Comparison of ENCODE assay signal across 18 cellular contexts in the genomic region with DNA sequence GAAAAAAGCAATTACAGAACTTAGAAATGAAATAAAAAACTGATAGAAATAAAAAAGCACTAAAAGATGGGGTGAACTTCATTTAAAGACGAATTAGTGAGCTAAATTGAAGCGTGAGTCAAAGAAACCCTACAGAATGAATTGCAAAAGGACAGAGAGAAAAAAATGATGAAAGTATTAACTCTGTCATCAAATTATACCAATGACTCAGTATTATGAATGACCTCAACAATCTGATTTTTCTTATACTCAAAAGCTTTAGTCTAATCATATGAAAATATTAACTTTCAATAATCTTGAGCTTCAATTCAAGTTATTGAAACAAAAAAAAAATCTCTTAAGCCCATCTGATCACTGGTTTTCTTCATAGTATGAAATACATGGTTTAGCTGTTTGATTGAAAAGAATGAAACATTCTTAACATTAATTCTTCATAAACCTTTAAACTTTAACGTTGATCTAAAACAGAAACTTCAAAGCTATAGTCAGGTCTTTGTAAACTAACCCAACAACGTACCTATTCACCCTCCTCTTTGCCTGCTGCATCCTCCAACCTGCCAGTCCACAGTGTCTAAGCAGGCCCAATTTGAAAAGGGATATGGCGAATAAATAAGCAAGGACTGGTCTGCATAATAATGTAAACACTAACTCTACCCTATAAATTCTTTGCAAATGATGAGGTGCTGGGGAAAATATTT. TPM values are rescaled to one million over a fixed set of nuclear protein-coding genes. Genes with fewer than 3 reads are reported as not detected.
DNase-seq lines count a peak whose midpoint lies in the region; ATAC-seq, FAIRE-seq and TF ChIP-seq lines count a peak whose summit lies in the region.
"Had no signal": no experiment of that assay in that cellular context is flagged by ENCODE, and none has a peak within 500 bp of the region (broad histone marks: within the 10 kb centered on the region; RNA-seq: fewer than 3 reads in every experiment).

No MANE protein-coding gene starts in this region.

- peaks cover 7% of the 10 kb centered on the region for H3K27me3 ChIP-seq in HUES48 (ENCODE audit: control insufficient read depth, insufficient read depth, low read length)
- peaks cover 0 to 2% (median 0%) of the 10 kb centered on the region in 4 experiments; a peak in 2 of 7 replicates for H3K27me3 ChIP-seq in H1 (replicated peaks in 1 of 4; ENCODE audit: control insufficient read depth in 3 of 4, extremely low read depth in 1 of 4, insufficient read depth in 3 of 4, low read length in 3 of 4)
- H3K27me3 ChIP-seq: MG63 had no signal

- no peak for TF ChIP-seq CTCF in H1 (IDR thresholded peaks at IDR 0.05; ENCODE audit: control extremely low read depth in 1 of 3, insufficient read depth in 1 of 3, low read depth in 1 of 3, low read length in 3 of 3)

- H2BK5ac ChIP-seq in H1 (ENCODE audit: low read depth, low read length): no peak overlapping the region

- H3K79me1 ChIP-seq in H1 (ENCODE audit: low read depth, low read length): no peaks in the 10 kb centered on the region

- peak overlapping the region; percentile 67 for H3K27ac ChIP-seq in HUES48 (ENCODE audit: low read depth, low read length)
- H3K27ac ChIP-seq in H1 (ENCODE audit: low read depth, low read length): no peak overlapping the region
- H3K27ac ChIP-seq: SK-N-MC had no signal

- no peak for ATAC-seq in HG02571 (IDR thresholded peaks at IDR 0.05; ENCODE audit: unreplicated experiment)
- no peak for ATAC-seq in HG02759 (IDR thresholded peaks at IDR 0.05; ENCODE audit: unreplicated experiment)
- ATAC-seq in GM21515 (IDR thresholded peaks at IDR 0.05; ENCODE audit: unreplicated experiment): no peak
- ATAC-seq: Panc1, Right ventricle myocardium inferior had no signal

- no peak for TF ChIP-seq EP300 in H1 (IDR thresholded peaks at IDR 0.05; ENCODE audit: borderline replicate concordance in 1 of 2, low read depth in 2 of 2, low read length in 2 of 2)

- H3K4ac ChIP-seq in H1 (replicated peaks; ENCODE audit: insufficient read length, low read depth, low read length): no peak overlapping the region

- peak overlapping the region; percentile 13 to 39; a peak in 2 of 4 replicates for H3K4me2 ChIP-seq in H1 (ENCODE audit: insufficient read depth in 1 of 2, low read depth in 2 of 2, low read length in 2 of 2)

- no peaks in the 10 kb centered on the region for H3K79me2 ChIP-seq in H1 (ENCODE audit: control insufficient read depth in 1 of 2, insufficient read depth in 2 of 2, low read length in 2 of 2)

- H4K91ac ChIP-seq in H1 (replicated peaks; ENCODE audit: insufficient read length, low read length): no peak overlapping the region

- H3K4me3 ChIP-seq in HUES48 (ENCODE audit: low read depth, low read length): 0 out of 2 replicates have a peak overlapping the region, but pooled peaks have one; percentile 24
- H3K4me3 ChIP-seq in H1 (ENCODE audit: extremely low read depth in 1 of 4, insufficient read depth in 2 of 4, low read depth in 3 of 4, low read length in 4 of 4): peak overlapping the region in 1 of 4 experiments; percentile 35; a peak in 2 of 8 replicates
- H3K4me3 ChIP-seq: MG63, SK-N-MC had no signal

- H4K8ac ChIP-seq in H1 (ENCODE audit: extremely low read depth, insufficient read depth, low read length): no peak overlapping the region

- H3K14ac ChIP-seq in H1 (ENCODE audit: insufficient read length): no peak overlapping the region

- no peak overlapping the region for H3K56ac ChIP-seq in H1 (replicated peaks; ENCODE audit: insufficient read length, low read depth, low read length)

- H2AFZ ChIP-seq in H1 (ENCODE audit: low read length): 0 out of 2 replicates have a peak overlapping the region, but pooled peaks have one; percentile 8

- peaks cover 41% of the 10 kb centered on the region for H3K4me1 ChIP-seq in HUES48 (ENCODE audit: control insufficient read depth, insufficient read depth, low read length)
- H3K4me1 ChIP-seq in H1 (replicated peaks in 1 of 4; ENCODE audit: control insufficient read depth in 3 of 4, insufficient read depth in 4 of 4, low read length in 3 of 4): peaks cover 0 to 6% (median 5%) of the 10 kb centered on the region in 4 experiments; a peak in 5 of 7 replicates

- H2BK120ac ChIP-seq in H1 (replicated peaks; ENCODE audit: low read depth, low read length): no peak overlapping the region

- H3K9me3 ChIP-seq in HUES48 (ENCODE audit: control insufficient read depth, insufficient read depth, low read length) (no peaks in the 10 kb centered on the region), H1 (ENCODE audit: insufficient read depth in 2 of 2, low read depth in 1 of 2, low read length in 1 of 2) (no peaks in the 10 kb centered on the region)
- H3K9me3 ChIP-seq: MG63 had no signal

- H4K20me1 ChIP-seq in H1 (replicated peaks in 1 of 2; ENCODE audit: control insufficient read depth in 1 of 2, insufficient read depth in 2 of 2, low read length in 2 of 2): no peaks in the 10 kb centered on the region

- H3K18ac ChIP-seq in H1 (ENCODE audit: extremely low read depth, low read length): no peak overlapping the region

- CTCF ChIA-PET in H1 (lab: Charles Lee; ENCODE audit: partially characterized antibody): interaction anchor here (0.7 kb wide), 2 partner anchors 118 to 142 kb away, joined by 3 read pairs; no protein-coding TSS in a partner anchor

- TF ChIP-seq RAD21 in H1 (IDR thresholded peaks at IDR 0.05 in 1 of 2, conservative IDR thresholded peaks at IDR 0.05 in 1 of 2; ENCODE audit: low read depth in 2 of 2, low read length in 2 of 2): no peak

- FAIRE-seq in H1 (lab: Jason Lieb, UNC): no peak

- H2BK15ac ChIP-seq in H1 (ENCODE audit: low read length): no peak overlapping the region

- H3K36me3 ChIP-seq in HUES48 (ENCODE audit: control insufficient read depth, insufficient read depth, low read length): no peaks in the 10 kb centered on the region
- no peaks in the 10 kb centered on the region for H3K36me3 ChIP-seq in H1 (ENCODE audit: control insufficient read depth in 2 of 4, insufficient read depth in 4 of 4, low read length in 3 of 4)
- H3K36me3 ChIP-seq: MG63 had no signal

- H2BK12ac ChIP-seq in H1 (ENCODE audit: low read depth, low read length): no peak overlapping the region

- DNase-seq in AG20443 (ENCODE audit: low spot score) (peak; percentile 20), H1 (ENCODE audit: low read depth in 1 of 2, low spot score in 2 of 2) (no peak), iris pigment epithelial cell (ENCODE audit: low read depth) (peak; percentile 31)
- no peak for DNase-seq in stimulated activated CD4-positive, alpha-beta T cell treated with anti-CD3 and anti-CD28 coated beads, Interleukin-4, amount 100 ng/mL, for 4 hours
- DNase-seq: CD4-positive, alpha-beta memory T cell; DMS79; MG63; NCI-H1092 treated with DMSO at 0.1 percent for 48 hours; NCI-H1694 treated with DMSO at 0.1 percent for 48 hours; NCI-H2171 treated with DMSO at 0.1 percent for 48 hours; NCI-H82 had no signal

- 41% methylated on average over 5 of the region's 5 CpGs; no CpG with 5 or more reads in 1 of the 2 experiments for WGBS in H1 (ENCODE audit: extremely low coverage in 1 of 2, insufficient coverage in 1 of 2, insufficient read length in 1 of 2, insufficient replicate concordance in 2 of 2, low coverage in 1 of 2, low lambda C conversion rate in 2 of 2, missing lambda C conversion rate in 1 of 2), 2 experiments

- TF ChIP-seq POLR2A in H1 (IDR thresholded peaks at IDR 0.05; ENCODE audit: control extremely low read depth in 1 of 2, low read depth in 2 of 2, low read length in 2 of 2): no peak

- H3K9ac ChIP-seq in HUES48 (ENCODE audit: low read depth, low read length) (no peak overlapping the region), H1 (replicated peaks in 1 of 4; ENCODE audit: extremely low read depth in 1 of 4, low read depth in 3 of 4, low read length in 3 of 4) (no peak overlapping the region)

- no peaks in the 10 kb centered on the region for H3K23me2 ChIP-seq in H1 (ENCODE audit: low read depth, low read length)

- H4K5ac ChIP-seq in H1 (ENCODE audit: insufficient read length, low read depth, low read length): no peak overlapping the region

- H2BK20ac ChIP-seq in H1 (ENCODE audit: low read length): no peak overlapping the region

- POLR2A ChIA-PET in H1 (lab: Charles Lee; ENCODE audit: partially characterized antibody): no interaction called here

- no peak overlapping the region for H2AK5ac ChIP-seq in H1 (ENCODE audit: low read depth, low read length)

- no peak overlapping the region for H3K23ac ChIP-seq in H1 (ENCODE audit: insufficient read length)

TF ChIP-seq in H1, 55 proteins besides CTCF, POLR2A, EP300 and RAD21:
- TF ChIP-seq YY1 (IDR thresholded peaks at IDR 0.05; ENCODE audit: low read depth, low read length) (no peak), KDM1A (IDR thresholded peaks at IDR 0.05; ENCODE audit: borderline replicate concordance, low read length) (no peak)

RNA-seq across cellular contexts. Expression of gene ABCA5, which starts 6.6 kb away (rescaled TPM):
- 2.3 and 4.1 TPM in 2 replicates for total RNA-seq in H1 (2021; fragmentation: NEBNext Ultra II Directional; extraction: Animal tissue kit (Norgen Biotek cat#: 25700))
- polyA plus RNA-seq in H1 (2011; rRNA removed): 0.52 and 1.3 TPM in 2 replicates
- polyA plus RNA-seq in H1 (2011; cell fraction: cytosol; rRNA removed): 1.4 TPM
- 0.83 TPM for polyA plus RNA-seq in H1 (2011; cell fraction: nucleus; rRNA removed)
- polyA plus RNA-seq in H1 (2012, experiment 1 of 2): 0.66 to 1.3 TPM (median 0.94 TPM) in 4 replicates
- polyA plus RNA-seq in H1 (2012, experiment 2 of 2): 0.18 TPM
- 1.6 TPM for polyA plus RNA-seq in H1 (2013, experiment 1 of 2)
- polyA plus RNA-seq in H1 (2013, experiment 2 of 2): 1.6 TPM
- polyA minus RNA-seq in H1 (2011; rRNA and poly(A)+ RNA removed): 1.7 and 2.0 TPM in 2 replicates
- polyA minus RNA-seq in H1 (2011; cell fraction: cytosol; rRNA and poly(A)+ RNA removed): 0.81 TPM
- polyA minus RNA-seq in H1 (2011; cell fraction: nucleus; rRNA and poly(A)+ RNA removed): 4.8 TPM

Comparison
In these comparisons a context has a peak if more than half of its experiments do, and no peak if none do; other contexts are left out.
1. DNase-seq: peak in AG20443 (single experiment) and iris pigment epithelial cell (single experiment); none in H1 (0 of 2) and stimulated activated CD4-positive, alpha-beta T cell treated with anti-CD3 and anti-CD28 coated beads, Interleukin-4, amount 100 ng/mL, for 4 hours (0 of 2).